ENCODE assay signal across 23 cellular contexts in genomic region chrX:48816014-48816810, GRCh38. TPM values are rescaled to one million over a fixed set of nuclear protein-coding genes. Genes with fewer than 3 reads are reported as not detected.
"Had no signal": no experiment of that assay in that cellular context is flagged by ENCODE, and none has a peak within 500 bp of the region (broad histone marks: within the 10 kb centered on the region; RNA-seq: fewer than 3 reads in every experiment).

No MANE protein-coding gene starts in this region.

- H3K9me3 ChIP-seq: esophagus muscularis mucosa, gastrocnemius medialis, heart right ventricle, ovary, right atrium auricular region had no signal

- H3K4me3 Mint-ChIP-seq: naive thymus-derived CD4-positive, alpha-beta T cell; neural crest cell had no signal

- H3K36me3 ChIP-seq: ovary, right atrium auricular region had no signal

- ATAC-seq: gastrocnemius medialis; left lobe of liver; naive thymus-derived CD4-positive, alpha-beta T cell had no signal

- H3K27ac ChIP-seq: esophagus muscularis mucosa, gastrocnemius medialis, heart right ventricle, ovary, right atrium auricular region had no signal

- H3K27ac Mint-ChIP-seq: naive thymus-derived CD4-positive, alpha-beta T cell had no signal

- H3K4me3 ChIP-seq: esophagus muscularis mucosa, gastrocnemius medialis, heart right ventricle, ovary, right atrium auricular region had no signal

- H3K9me3 Mint-ChIP-seq: naive thymus-derived CD4-positive, alpha-beta T cell; neural crest cell had no signal

- H3K4me1 ChIP-seq: esophagus muscularis mucosa, gastrocnemius medialis, heart right ventricle, right atrium auricular region had no signal

- FAIRE-seq: endometrium, islet of Langerhans, small intestine had no signal

- DNase-seq: effector memory CD4-positive, alpha-beta T cell; gastrocnemius medialis; heart right ventricle; hypothalamus; mammary epithelial cell; naive thymus-derived CD4-positive, alpha-beta T cell; ovary; small intestine; stimulated activated CD4-positive, alpha-beta T cell treated with anti-CD3 and anti-CD28 coated beads, Interleukin-12 subunit alpha, Interleukin-12 subunit beta, amount 100 ng/mL, for 4 hours; stimulated activated naive CD4-positive, alpha-beta T cell treated with Interleukin-2 at 50 U/mL for 16 hours; trophoblast cell had no signal

- H3K27me3 ChIP-seq: esophagus muscularis mucosa, gastrocnemius medialis, heart right ventricle, ovary, right atrium auricular region had no signal

- H3K4me1 Mint-ChIP-seq: neural crest cell had no signal

- H3K27me3 Mint-ChIP-seq: naive thymus-derived CD4-positive, alpha-beta T cell had no signal

RNA-seq across cellular contexts. Expression of gene ERAS, which starts 10.1 kb away (rescaled TPM):
- total RNA-seq: esophagus muscularis mucosa; fibroblast of villous mesenchyme; gastrocnemius medialis; heart right ventricle; left lobe of liver; lower leg skin; mammary epithelial cell; mesenteric fat pad; mononuclear cell; naive thymus-derived CD4-positive, alpha-beta T cell; ovary; posterior vena cava; right atrium auricular region; urinary bladder had no signal
- polyA plus RNA-seq: mammary epithelial cell; naive thymus-derived CD4-positive, alpha-beta T cell; ovary had no signal

RNA-seq across cellular contexts. Expression of gene PCSK1N, which starts 19.2 kb away (rescaled TPM):
- total RNA-seq: fibroblast of villous mesenchyme, gastrocnemius medialis, mesenteric fat pad had no signal

RNA-seq across cellular contexts. Expression of gene GATA1, which starts 29.8 kb away (rescaled TPM):
- total RNA-seq: fibroblast of villous mesenchyme, gastrocnemius medialis, lower leg skin, mammary epithelial cell, mesenteric fat pad, neural crest cell, urinary bladder had no signal
- polyA plus RNA-seq: mammary epithelial cell; naive thymus-derived CD4-positive, alpha-beta T cell had no signal

RNA-seq across cellular contexts. Expression of gene GLOD5, which starts 54.7 kb away (rescaled TPM):
- total RNA-seq: esophagus muscularis mucosa; fibroblast of villous mesenchyme; gastrocnemius medialis; heart right ventricle; lower leg skin; mammary epithelial cell; mesenteric fat pad; mononuclear cell; naive thymus-derived CD4-positive, alpha-beta T cell; neural crest cell; ovary; posterior vena cava; right atrium auricular region; urinary bladder had no signal
- polyA plus RNA-seq: heart right ventricle; mammary epithelial cell; naive thymus-derived CD4-positive, alpha-beta T cell; ovary; urinary bladder had no signal
